Comparison of ENCODE assay signal across 9 cellular contexts in the genomic region with DNA sequence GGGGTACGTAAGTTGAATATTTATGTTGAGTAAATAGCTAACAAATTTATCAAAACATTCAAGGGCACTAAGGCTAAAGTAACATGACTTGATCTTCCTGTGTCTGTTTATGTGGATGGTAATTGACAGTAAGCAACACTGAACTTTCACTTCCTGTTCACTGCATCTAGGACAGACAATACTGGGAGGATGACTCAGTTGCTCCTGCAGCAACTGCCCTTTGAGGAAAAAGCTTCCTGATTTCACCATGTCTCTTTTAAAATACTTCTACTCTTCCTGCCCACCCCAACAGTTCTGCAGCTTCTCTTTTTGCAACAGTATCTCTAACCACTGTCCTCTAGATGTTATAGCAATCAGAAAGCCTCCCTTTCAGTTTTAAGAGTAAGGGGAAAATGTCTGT.
DNase-seq lines count a peak whose midpoint lies in the region; ATAC-seq and TF ChIP-seq lines count a peak whose summit lies in the region.
"Had no signal": no experiment of that assay in that cellular context is flagged by ENCODE, and none has a peak within 500 bp of the region (broad histone marks: within the 10 kb centered on the region; RNA-seq: fewer than 3 reads in every experiment).

No MANE protein-coding gene starts in this region.

- H3K36me3 Mint-ChIP-seq in naive B cell, result no peaks in the 10 kb centered on the region
- H3K36me3 Mint-ChIP-seq: CD4-positive, CD25-positive, alpha-beta regulatory T cell had no signal

- no peaks in the 10 kb centered on the region for H3K36me3 ChIP-seq in brain microvascular endothelial cell (replicated peaks)

- H3K27ac ChIP-seq in brain microvascular endothelial cell, result no peak overlapping the region

- no peak overlapping the region for H3K4me3 Mint-ChIP-seq in stimulated activated naive CD8-positive, alpha-beta T cell treated with anti-CD3 and anti-CD28 coated beads, Interleukin-15, amount 100 ng/mL, for 72 hours
- peak overlapping the region in 5 of 8 donors; percentile 4 to 78 (median 30) for H3K4me3 Mint-ChIP-seq in naive B cell
- H3K4me3 Mint-ChIP-seq: CD4-positive, CD25-positive, alpha-beta regulatory T cell had no signal

- no peak for TF ChIP-seq CTCF in brain microvascular endothelial cell (IDR thresholded peaks at IDR 0.05; ENCODE audit: low read depth, low read length, missing control alignments)

- in situ Hi-C loops in brain microvascular endothelial cell (cut with HindIII; ENCODE audit: low pct_ligation_motif_present, low sequenced_read_pairs), result no loop called here

- peak; percentile 14 for ATAC-seq in stimulated activated naive CD8-positive, alpha-beta T cell treated with anti-CD3 and anti-CD28 coated beads, Interleukin-15, Interleukin-2, amounts not matched to agents 100 U/mL and 50 U/mL, for 24 hours
- ATAC-seq in stimulated activated naive CD8-positive, alpha-beta T cell treated with anti-CD3 and anti-CD28 coated beads, Interleukin-15, amount 100 ng/mL, for 72 hours, result no peak
- ATAC-seq in HG03571 (IDR thresholded peaks at IDR 0.05; ENCODE audit: unreplicated experiment), result peak; percentile 78
- peak in 1 of 2 donors; percentile 56 for ATAC-seq in naive B cell (ENCODE audit: low read depth in 2 of 2)

- H3K4me3 ChIP-seq in brain microvascular endothelial cell (ENCODE audit: low read depth, low read length), result no peak overlapping the region

- peaks cover 0 to 10% of the 10 kb centered on the region in 2 donors for H3K9me3 Mint-ChIP-seq in stimulated activated naive CD8-positive, alpha-beta T cell treated with anti-CD3 and anti-CD28 coated beads, Interleukin-15, amount 100 ng/mL, for 72 hours
- H3K9me3 Mint-ChIP-seq in naive B cell, result peaks cover 0 to 4% (median 0%) of the 10 kb centered on the region in 7 donors

- no peaks in the 10 kb centered on the region for H3K27me3 ChIP-seq in brain microvascular endothelial cell (replicated peaks)

- DNase-seq in stimulated activated naive CD8-positive, alpha-beta T cell treated with anti-CD3 and anti-CD28 coated beads, Interleukin-15, Interleukin-2, amounts not matched to agents 100 U/mL and 50 U/mL, for 24 hours, result no peak
- no peak for DNase-seq in stimulated activated naive CD8-positive, alpha-beta T cell treated with anti-CD3 and anti-CD28 coated beads, Interleukin-15, amount 100 ng/mL, for 72 hours
- DNase-seq in brain microvascular endothelial cell (peak; percentile 41), naive B cell (peak; percentile 3), DMS 273 treated with DMSO at 0.1 percent for 48 hours (lab: John Stamatoyannopoulos, UW) (no peak), GM19238 (ENCODE audit: insufficient read length, low spot score) (no peak)
- no peak for DNase-seq in activated T-cell treated with anti-CD3 and anti-CD28 coated beads, Interleukin-2, amount 50 U/mL, for 1 hour
- DNase-seq: CD4-positive, CD25-positive, alpha-beta regulatory T cell had no signal

- H3K27ac Mint-ChIP-seq in stimulated activated naive CD8-positive, alpha-beta T cell treated with anti-CD3 and anti-CD28 coated beads, Interleukin-15, amount 100 ng/mL, for 72 hours, result no peak overlapping the region
- H3K27ac Mint-ChIP-seq in naive B cell, result peak overlapping the region in 2 of 6 donors; percentile 3 to 21
- H3K27ac Mint-ChIP-seq: CD4-positive, CD25-positive, alpha-beta regulatory T cell had no signal

- H3K4me1 Mint-ChIP-seq in stimulated activated naive CD8-positive, alpha-beta T cell treated with anti-CD3 and anti-CD28 coated beads, Interleukin-15, amount 100 ng/mL, for 72 hours, result peaks cover 5% of the 10 kb centered on the region
- peaks cover 11 to 13% (median 12%) of the 10 kb centered on the region in 3 donors for H3K4me1 Mint-ChIP-seq in naive B cell

- no peaks in the 10 kb centered on the region for H3K27me3 Mint-ChIP-seq in stimulated activated naive CD8-positive, alpha-beta T cell treated with anti-CD3 and anti-CD28 coated beads, Interleukin-15, amount 100 ng/mL, for 72 hours
- no peaks in the 10 kb centered on the region for H3K27me3 Mint-ChIP-seq in naive B cell
- H3K27me3 Mint-ChIP-seq: CD4-positive, CD25-positive, alpha-beta regulatory T cell had no signal

Comparison
In these comparisons a context has a peak if more than half of its experiments do, and no peak if none do; other contexts are left out.
1. DNase-seq: peak in brain microvascular endothelial cell (single experiment) and naive B cell (single experiment); none in stimulated activated naive CD8-positive, alpha-beta T cell treated with anti-CD3 and anti-CD28 coated beads, Interleukin-15, Interleukin-2, amounts not matched to agents 100 U/mL and 50 U/mL, for 24 hours (single experiment), stimulated activated naive CD8-positive, alpha-beta T cell treated with anti-CD3 and anti-CD28 coated beads, Interleukin-15, amount 100 ng/mL, for 72 hours (0 of 2), DMS 273 treated with DMSO at 0.1 percent for 48 hours (single experiment), activated T-cell treated with anti-CD3 and anti-CD28 coated beads, Interleukin-2, amount 50 U/mL, for 1 hour (single experiment) and GM19238 (single experiment).
2. H3K4me3 Mint-ChIP-seq: peak in naive B cell (5 of 8); none in stimulated activated naive CD8-positive, alpha-beta T cell treated with anti-CD3 and anti-CD28 coated beads, Interleukin-15, amount 100 ng/mL, for 72 hours (0 of 2).